Comparison of ENCODE assay signal across 6 cellular contexts in the genomic region with DNA sequence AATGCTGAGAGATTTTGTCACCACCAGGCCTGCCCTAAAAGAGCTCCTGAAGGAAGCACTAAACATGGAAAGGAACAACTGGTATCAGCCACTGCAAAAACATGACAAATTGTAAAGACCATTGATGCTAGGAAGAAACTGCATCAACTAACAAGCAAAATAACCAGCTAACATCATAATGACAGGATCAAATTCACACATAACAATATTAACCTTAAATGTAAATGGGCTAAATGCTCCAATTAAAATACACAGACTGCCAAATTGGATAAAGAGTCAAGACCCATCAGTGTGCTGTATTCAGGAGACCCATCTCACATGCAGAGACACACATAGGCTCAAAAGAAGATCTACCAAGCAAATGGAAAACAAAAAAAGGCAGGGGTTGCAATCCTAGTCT. TPM values are rescaled to one million over a fixed set of nuclear protein-coding genes. Genes with fewer than 3 reads are reported as not detected.
"Had no signal": no experiment of that assay in that cellular context is flagged by ENCODE, and none has a peak within 500 bp of the region (broad histone marks: within the 10 kb centered on the region; RNA-seq: fewer than 3 reads in every experiment).

No MANE protein-coding gene starts in this region.

RNA-seq across cellular contexts. Expression of gene ANKRD55, which starts 9.8 kb away (rescaled TPM):
- total RNA-seq: GM23248, GM23338, H1, H7, H9, HFFc6 had no signal
- polyA plus RNA-seq: GM23248, GM23338, H1 had no signal
